In genomic region chr15:31977812-31978662, GRCh38 we compare ENCODE assay signal across 8 cellular contexts. TPM values are rescaled to one million over a fixed set of nuclear protein-coding genes. Genes with fewer than 3 reads are reported as not detected.
DNase-seq lines count a peak whose midpoint lies in the region; ATAC-seq and TF ChIP-seq lines count a peak whose summit lies in the region.

No MANE protein-coding gene starts in this region.

- CTCF ChIA-PET in T-cell (lab: Charles Lee): interaction anchor here (0.6 to 1.0 kb wide), 3 partner anchors 9 to 11 kb away, joined by 3 to 4 read pairs (median 4); no protein-coding TSS in a partner anchor

- no peaks in the 10 kb centered on the region for H3K79me2 ChIP-seq in Karpas-422 (ENCODE audit: low read length)

- H3K27ac ChIP-seq in Karpas-422 (ENCODE audit: low read length): no peak overlapping the region
- H3K27ac ChIP-seq in ascending aorta: no peak overlapping the region

- intact Hi-C loops in ascending aorta (cut with DNase I): no loop called here

- H3K4me1 ChIP-seq in Karpas-422 (ENCODE audit: low read length): no peaks in the 10 kb centered on the region
- no peaks in the 10 kb centered on the region for H3K4me1 ChIP-seq in ascending aorta

- no peaks in the 10 kb centered on the region for H3K36me3 Mint-ChIP-seq in T-cell

- no peaks in the 10 kb centered on the region for H3K9me3 Mint-ChIP-seq in T-cell

- H3K27ac Mint-ChIP-seq in T-cell: no peak overlapping the region

- peaks cover 13 to 21% (median 13%) of the 10 kb centered on the region in 3 donors for H3K4me1 Mint-ChIP-seq in T-cell

- H3K9me3 ChIP-seq in Karpas-422 (ENCODE audit: low read length) (no peaks in the 10 kb centered on the region), ascending aorta (no peaks in the 10 kb centered on the region), iPS-18c (ENCODE audit: control insufficient read depth, insufficient read depth, low read length) (no peaks in the 10 kb centered on the region)

- no peaks in the 10 kb centered on the region for H3K9me2 ChIP-seq in Karpas-422 (replicated peaks; ENCODE audit: insufficient read depth, low read length)

- H3K27me3 ChIP-seq in Karpas-422 (ENCODE audit: low read length) (no peaks in the 10 kb centered on the region), ascending aorta (no peaks in the 10 kb centered on the region)

- peak; percentile 48 to 62 (median 57) for ATAC-seq in T-cell (replicated peaks in 1 of 4)
- no peak for ATAC-seq in GM18520 (IDR thresholded peaks at IDR 0.05; ENCODE audit: unreplicated experiment)

- H3K27me3 Mint-ChIP-seq in T-cell: peaks cover 33 to 35% of the 10 kb centered on the region in 2 donors

- POLR2A ChIA-PET in T-cell (lab: Charles Lee): no interaction called here

- peak; percentile 22 to 37 for DNase-seq in NOMO-1 (lab: John Stamatoyannopoulos, UW; ENCODE audit: unreplicated experiment in 2 of 2)
- DNase-seq in NOMO-1 treated with dmso at 0.1 percent for 144 hours (lab: John Stamatoyannopoulos, UW; ENCODE audit: unreplicated experiment): no peak
- peak; percentile 75 for DNase-seq in Karpas-422
- DNase-seq in T-cell: peak in 28 of 34 experiments; percentile 12 to 57 (median 38)
- DNase-seq in ascending aorta (ENCODE audit: low spot score in 2 of 2): no peak
- peak; percentile 10 to 35 (median 29) for DNase-seq in stimulated activated CD4-positive, alpha-beta T cell treated with anti-CD3 and anti-CD28 coated beads, Interleukin-1b, Interleukin-23, amount 100 ng/mL, for 24 hours (ENCODE audit: low read depth in 4 of 4, low spot score in 1 of 4)

- no peak overlapping the region for H3K9ac ChIP-seq in Karpas-422 (ENCODE audit: low read length)

- no peak overlapping the region for H3K4me2 ChIP-seq in Karpas-422 (ENCODE audit: low read depth, low read length, poor library complexity, severe bottlenecking)

- H3K4me3 ChIP-seq in Karpas-422 (ENCODE audit: low read length) (no peak overlapping the region), ascending aorta (no peak overlapping the region), iPS-18c (ENCODE audit: insufficient read depth, low read depth, low read length) (peak overlapping the region; percentile 35)

- H4K20me1 ChIP-seq in Karpas-422 (ENCODE audit: insufficient read depth, low read depth, low read length): no peaks in the 10 kb centered on the region

- TF ChIP-seq CTCF in ascending aorta (IDR thresholded peaks at IDR 0.05): peak; percentile 26 to 60 (median 38)

- H3K36me3 ChIP-seq in Karpas-422 (ENCODE audit: insufficient read depth, low read length): no peaks in the 10 kb centered on the region
- H3K36me3 ChIP-seq in ascending aorta: no peaks in the 10 kb centered on the region

- no peak overlapping the region for H3K4me3 Mint-ChIP-seq in T-cell

- H2AFZ ChIP-seq in Karpas-422 (ENCODE audit: low read length): no peak overlapping the region

RNA-seq across cellular contexts. Expression of gene CHRNA7, which starts 52.3 kb away (rescaled TPM):
- total RNA-seq in Karpas-422 (2014; rRNA removed; shearing (Covaris generic); ENCODE audit: low replicate concordance): not detected in 2 replicates
- total RNA-seq in T-cell (under 1 TPM in 3 of 5 donors, not detected in 2; 0.16 to 0.79 (median 0.35) TPM), ascending aorta (2.6 TPM)

Comparison
In these comparisons a context has a peak if more than half of its experiments do, and no peak if none do; other contexts are left out.
1. DNase-seq: peak in NOMO-1 (2 of 2), Karpas-422 (single experiment), T-cell (28 of 34) and stimulated activated CD4-positive, alpha-beta T cell treated with anti-CD3 and anti-CD28 coated beads, Interleukin-1b, Interleukin-23, amount 100 ng/mL, for 24 hours (4 of 4); none in NOMO-1 treated with dmso at 0.1 percent for 144 hours (single experiment) and ascending aorta (0 of 2).